Comparison of ENCODE assay signal across 8 cellular contexts in the genomic region with DNA sequence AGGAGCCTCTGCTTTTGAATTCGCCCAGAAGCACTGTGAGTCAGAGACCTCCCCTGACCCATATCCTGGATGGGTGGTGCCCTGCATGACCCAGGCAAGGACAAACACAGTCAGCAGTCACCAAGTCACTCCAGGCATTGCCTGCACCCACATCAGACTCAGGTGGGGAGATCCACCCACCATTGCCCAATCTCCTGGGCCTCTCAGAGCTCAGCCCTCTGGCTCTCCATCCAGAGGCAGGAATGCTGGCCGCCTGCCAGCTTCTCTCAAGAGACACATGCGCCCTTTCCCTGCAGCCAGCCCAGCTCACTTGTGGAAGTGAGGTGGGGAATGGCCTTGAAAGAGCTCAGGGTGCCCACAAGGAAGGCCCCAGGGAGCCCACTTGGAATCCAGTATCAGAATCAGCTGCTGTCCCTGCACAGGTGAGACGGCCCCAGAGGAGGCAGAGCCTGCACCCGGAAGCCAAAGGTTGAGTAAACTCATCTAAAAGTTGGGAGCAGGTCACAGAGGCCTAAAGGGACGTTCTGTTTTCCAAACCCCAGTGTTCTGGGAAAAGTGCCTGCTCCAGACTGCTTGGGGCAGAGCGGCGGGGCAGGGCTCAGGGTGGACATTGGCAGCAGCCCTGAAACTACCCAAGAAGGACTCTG.
DNase-seq lines count a peak whose midpoint lies in the region; ATAC-seq and TF ChIP-seq lines count a peak whose summit lies in the region.

No MANE protein-coding gene starts in this region.

- in situ Hi-C loops in GM13976 (cut with MboI; ENCODE audit: low sequenced_read_pairs, unreplicated experiment): no loop called here

- peak overlapping the region; percentile 71 for H3K27ac Mint-ChIP-seq in activated naive CD8-positive, alpha-beta T cell treated with anti-CD3 and anti-CD28 coated beads, Interleukin-2, amount 10 ng/mL, durations not matched to agents 7 days and 5 days
- H3K27ac Mint-ChIP-seq in stimulated activated memory B cell treated with anti-CD40 and anti-IgM and Interleukin-4, amounts not matched to agents 10 μg/mL and 1 μg/mL and 100 μg/mL, for 72 hours: peak overlapping the region; percentile 1

- DNase-seq in A673 (ENCODE audit: low spot score) (peak; percentile 82), LHCN-M2 (ENCODE audit: low read depth) (peak; percentile 48), left cardiac atrium (peak; percentile 86), GM13976 (ENCODE audit: low spot score) (no peak), foreskin melanocyte (no peak), D341Med (ENCODE audit: low spot score) (no peak)
- DNase-seq in activated naive CD8-positive, alpha-beta T cell treated with anti-CD3 and anti-CD28 coated beads, Interleukin-2, amount 10 ng/mL, durations not matched to agents 7 days and 5 days: no peak

- H3K27me3 ChIP-seq in A673 (replicated peaks; ENCODE audit: insufficient read depth, low read depth, low read length, poor library complexity): no peaks in the 10 kb centered on the region

- H3K36me3 ChIP-seq in A673 (ENCODE audit: insufficient read depth, low read length, poor library complexity, severe bottlenecking): peaks cover 72% of the 10 kb centered on the region

- ATAC-seq in activated naive CD8-positive, alpha-beta T cell treated with anti-CD3 and anti-CD28 coated beads, Interleukin-2, amount 10 ng/mL, durations not matched to agents 7 days and 5 days (ENCODE audit: low read depth): peak; percentile 47
- ATAC-seq in left cardiac atrium: peak; percentile 88 to 93
- no peak for ATAC-seq in stimulated activated memory B cell treated with anti-CD40 and anti-IgM and Interleukin-4, amounts not matched to agents 10 μg/mL and 1 μg/mL and 100 μg/mL, for 72 hours

- H3K27ac ChIP-seq in A673 (ENCODE audit: low read depth, low read length, poor library complexity, severe bottlenecking): peak overlapping the region; percentile 73

- peaks cover 50% of the 10 kb centered on the region for H3K36me3 Mint-ChIP-seq in activated naive CD8-positive, alpha-beta T cell treated with anti-CD3 and anti-CD28 coated beads, Interleukin-2, amount 10 ng/mL, durations not matched to agents 7 days and 5 days
- peaks cover 64% of the 10 kb centered on the region for H3K36me3 Mint-ChIP-seq in stimulated activated memory B cell treated with anti-CD40 and anti-IgM and Interleukin-4, amounts not matched to agents 10 μg/mL and 1 μg/mL and 100 μg/mL, for 72 hours

- no peaks in the 10 kb centered on the region for H3K9me3 ChIP-seq in A673 (ENCODE audit: low read depth, low read length, poor library complexity, severe bottlenecking)

- POLR2A ChIA-PET in A673 (lab: Charles Lee; ENCODE audit: low non-redundant PET): no interaction called here
- POLR2A ChIA-PET in activated naive CD8-positive, alpha-beta T cell treated with anti-CD3 and anti-CD28 coated beads, Interleukin-2, amount 10 ng/mL, durations not matched to agents 7 days and 5 days (lab: Charles Lee): interaction anchor here (0.7 kb wide), 1 partner anchor 208 kb away, joined by 3 read pairs; no protein-coding TSS in a partner anchor

- no peak overlapping the region for H3K4me3 Mint-ChIP-seq in activated naive CD8-positive, alpha-beta T cell treated with anti-CD3 and anti-CD28 coated beads, Interleukin-2, amount 10 ng/mL, durations not matched to agents 7 days and 5 days
- H3K4me3 Mint-ChIP-seq in stimulated activated memory B cell treated with anti-CD40 and anti-IgM and Interleukin-4, amounts not matched to agents 10 μg/mL and 1 μg/mL and 100 μg/mL, for 72 hours: no peak overlapping the region

- BruUV-seq in A673 (replicated peaks; lab: Mats Ljungman, UMichigan): no TSS peak

- H3K9me3 Mint-ChIP-seq in activated naive CD8-positive, alpha-beta T cell treated with anti-CD3 and anti-CD28 coated beads, Interleukin-2, amount 10 ng/mL, durations not matched to agents 7 days and 5 days: no peaks in the 10 kb centered on the region
- no peaks in the 10 kb centered on the region for H3K9me3 Mint-ChIP-seq in stimulated activated memory B cell treated with anti-CD40 and anti-IgM and Interleukin-4, amounts not matched to agents 10 μg/mL and 1 μg/mL and 100 μg/mL, for 72 hours

- H3K27me3 Mint-ChIP-seq in activated naive CD8-positive, alpha-beta T cell treated with anti-CD3 and anti-CD28 coated beads, Interleukin-2, amount 10 ng/mL, durations not matched to agents 7 days and 5 days: no peaks in the 10 kb centered on the region
- no peaks in the 10 kb centered on the region for H3K27me3 Mint-ChIP-seq in stimulated activated memory B cell treated with anti-CD40 and anti-IgM and Interleukin-4, amounts not matched to agents 10 μg/mL and 1 μg/mL and 100 μg/mL, for 72 hours

- CTCF ChIA-PET in A673 (lab: Charles Lee): interaction anchor here (0.5 to 1.6 kb wide), 5 partner anchors 41 to 223 kb away, joined by 3 to 13 read pairs (median 3); a partner anchor contains a TSS

- H3K4me3 ChIP-seq in A673 (ENCODE audit: low read depth, low read length, poor library complexity, severe bottlenecking): no peak overlapping the region

- H3K4me1 Mint-ChIP-seq in activated naive CD8-positive, alpha-beta T cell treated with anti-CD3 and anti-CD28 coated beads, Interleukin-2, amount 10 ng/mL, durations not matched to agents 7 days and 5 days: peaks cover 29% of the 10 kb centered on the region
- peaks cover 30% of the 10 kb centered on the region for H3K4me1 Mint-ChIP-seq in stimulated activated memory B cell treated with anti-CD40 and anti-IgM and Interleukin-4, amounts not matched to agents 10 μg/mL and 1 μg/mL and 100 μg/mL, for 72 hours

- TF ChIP-seq CTCF in A673 (conservative IDR thresholded peaks at IDR 0.05; ENCODE audit: low read depth, low read length) (no peak), GM13976 (IDR thresholded peaks at IDR 0.05; ENCODE audit: borderline replicate concordance, control extremely low read depth, extremely low read depth, insufficient read depth, missing control alignments) (no peak)

- peaks cover 29% of the 10 kb centered on the region for H3K4me1 ChIP-seq in A673 (ENCODE audit: insufficient read depth, low read length, poor library complexity, severe bottlenecking)

- intact Hi-C loops in A673 (cut with micrococcal nuclease; ENCODE audit: unreplicated experiment): no loop called here
- intact Hi-C loops in left cardiac atrium (cut with DNase I): no loop called here

Comparison
In these comparisons a context has a peak if more than half of its experiments do, and no peak if none do; other contexts are left out.
1. DNase-seq: peak in A673 (single experiment), LHCN-M2 (single experiment) and left cardiac atrium (single experiment); none in activated naive CD8-positive, alpha-beta T cell treated with anti-CD3 and anti-CD28 coated beads, Interleukin-2, amount 10 ng/mL, durations not matched to agents 7 days and 5 days (single experiment), GM13976 (single experiment), foreskin melanocyte (single experiment) and D341Med (single experiment).